ENCODE assay signal across 9 cellular contexts in genomic region chr19:6279620-6279930, GRCh38. TPM values are rescaled to one million over a fixed set of nuclear protein-coding genes. Genes with fewer than 3 reads are reported as not detected.
DNase-seq lines count a peak whose midpoint lies in the region; ATAC-seq, FAIRE-seq and TF ChIP-seq lines count a peak whose summit lies in the region.
"Had no signal": no experiment of that assay in that cellular context is flagged by ENCODE, and none has a peak within 500 bp of the region (broad histone marks: within the 10 kb centered on the region; RNA-seq: fewer than 3 reads in every experiment).

No MANE protein-coding gene starts in this region.

- TF ChIP-seq CTCF in fibroblast of mammary gland (conservative IDR thresholded peaks at IDR 0.05; ENCODE audit: control insufficient read depth, insufficient read depth, low read depth, low read length) = no peak
- no peak for TF ChIP-seq CTCF in HFFc6 (IDR thresholded peaks at IDR 0.05)

- H2AFZ ChIP-seq in ACC112 (ENCODE audit: low read length, unreplicated experiment) = no peak overlapping the region

- WGBS in small intestine, 3 donors = 0 to 1% (median 0%) methylated on average over 6 to 59 of the region's 59 CpGs

- H3K79me2 ChIP-seq in ACC112 (ENCODE audit: control insufficient read depth, insufficient read depth, low read length, unreplicated experiment) = peaks cover 48% of the 10 kb centered on the region

- H3K36me3 Mint-ChIP-seq in HFFc6 (ENCODE audit: low read depth) = peaks cover 15% of the 10 kb centered on the region

- H3K9me3 ChIP-seq in small intestine (ENCODE audit: control insufficient read depth, low read depth) = no peaks in the 10 kb centered on the region

- H3K27me3 Mint-ChIP-seq in HFFc6 (ENCODE audit: insufficient read depth) = peaks cover 2% of the 10 kb centered on the region

- no peaks in the 10 kb centered on the region for H3K36me3 ChIP-seq in ACC112 (ENCODE audit: insufficient read depth, low read length)
- no peaks in the 10 kb centered on the region for H3K36me3 ChIP-seq in small intestine (ENCODE audit: control insufficient read depth in 2 of 2, insufficient read depth in 2 of 2, low read length in 2 of 2)

- no peak overlapping the region for H3K27ac Mint-ChIP-seq in HFFc6

- FAIRE-seq in small intestine (lab: Jason Lieb, UNC) = no peak
- no peak for FAIRE-seq in H54 (lab: Jason Lieb, UNC)
- FAIRE-seq: islet of Langerhans had no signal

- H3K27me3 ChIP-seq in ACC112 (ENCODE audit: insufficient read depth, low read length) = no peaks in the 10 kb centered on the region
- no peaks in the 10 kb centered on the region for H3K27me3 ChIP-seq in small intestine (ENCODE audit: control insufficient read depth in 2 of 2, insufficient read depth in 2 of 2, low read length in 2 of 2)

- H3K27ac ChIP-seq in ACC112 (ENCODE audit: low read depth, low read length) (peak overlapping the region; percentile 41; the same call in 1 of the 2 replicates), small intestine (ENCODE audit: low read depth in 1 of 2, low read length in 1 of 2) (peak overlapping the region in 1 of 2 donors; percentile 74)

- H3K9me3 Mint-ChIP-seq in HFFc6 = no peaks in the 10 kb centered on the region

- H3K4me3 ChIP-seq in ACC112 (ENCODE audit: low read depth, low read length) (peak overlapping the region; percentile 90), fibroblast of mammary gland (ENCODE audit: control insufficient read depth, low read depth, low read length) (peak overlapping the region; percentile 80), small intestine (ENCODE audit: low read depth in 1 of 2, low read length in 2 of 2) (peak overlapping the region; percentile 83 to 85)

- peak; percentile 37 for ATAC-seq in GM21447 (IDR thresholded peaks at IDR 0.05; ENCODE audit: unreplicated experiment)

- H3K4me1 ChIP-seq in ACC112 (ENCODE audit: control insufficient read depth, insufficient read depth, low read length, unreplicated experiment) = peaks cover 35% of the 10 kb centered on the region
- H3K4me1 ChIP-seq in small intestine (ENCODE audit: control insufficient read depth in 2 of 2, insufficient read depth in 1 of 2, low read depth in 1 of 2, low read length in 1 of 2) = peaks cover 0 to 11% of the 10 kb centered on the region in 2 donors

- peaks cover 44% of the 10 kb centered on the region for H3K4me1 Mint-ChIP-seq in HFFc6 (ENCODE audit: low read depth)

- DNase-seq in NCI-H69 (lab: John Stamatoyannopoulos, UW) (peak; percentile 75), fibroblast of mammary gland (ENCODE audit: low read depth) (no peak), small intestine (no peak), H54 (ENCODE audit: insufficient read length, low spot score) (no peak), HFFc6 (no peak), DMS79 treated with DMSO at 0.1 percent for 48 hours (lab: John Stamatoyannopoulos, UW) (no peak)

- no peak for TF ChIP-seq POLR2A in H54 (IDR thresholded peaks at IDR 0.05; ENCODE audit: low read depth, low read length)

- no peak overlapping the region for H3K4me3 Mint-ChIP-seq in HFFc6

RNA-seq across cellular contexts. Expression of gene MLLT1, which starts 0.2 kb away (rescaled TPM):
- 10 to 100 TPM; 15.1 to 24.5 (median 19.2) TPM for polyA plus RNA-seq in small intestine
- 10 to 100 TPM; 54.6 to 69.4 (median 59.5) TPM for total RNA-seq in HFFc6 (2021; fragmentation: NEBNext Ultra II Directional; extraction: Animal tissue kit (Norgen Biotek cat#: 25700))

RNA-seq across cellular contexts. Expression of gene ACER1, which starts 53.8 kb away (rescaled TPM):
- polyA plus RNA-seq in small intestine = under 1 TPM in 1 of 3 donors, not detected in 2; 0.06 TPM
- not detected for total RNA-seq in HFFc6 (2021; fragmentation: NEBNext Ultra II Directional; extraction: Animal tissue kit (Norgen Biotek cat#: 25700))
